ENCODE assay signal across 2 cellular contexts in the genomic region with DNA sequence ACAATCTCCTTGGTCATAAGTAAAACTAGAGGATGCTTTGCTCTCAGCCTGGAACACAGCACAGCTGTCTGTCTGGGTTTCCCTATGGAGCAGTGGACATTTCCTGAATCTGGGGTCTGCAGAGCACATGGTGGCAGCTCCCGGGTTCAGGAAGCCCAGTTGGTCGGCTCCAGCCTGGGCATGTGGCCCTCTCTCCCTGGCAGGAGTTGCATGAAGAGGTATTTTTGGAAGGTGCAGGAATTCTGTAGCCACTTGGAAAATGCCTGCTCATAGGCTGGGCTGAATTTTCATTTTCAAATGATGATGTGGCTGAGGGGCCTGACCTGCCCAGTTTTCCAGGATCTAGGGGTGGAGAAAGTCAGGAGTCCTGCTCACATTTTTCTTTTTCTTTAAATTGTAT.
TF ChIP-seq lines count a peak whose summit lies in the region.

No MANE protein-coding gene starts in this region.

TF ChIP-seq in SK-N-SH treated with all-trans-retinoic acid at 6 μM for 48 hours, 23 proteins besides CTCF, POLR2A, EP300 and RAD21:
- TF ChIP-seq PATZ1 (CRISPR knock-in tag; IDR thresholded peaks at IDR 0.05; ENCODE audit: borderline replicate concordance): no peak
- TF ChIP-seq TOX (CRISPR knock-in tag; IDR thresholded peaks at IDR 0.05; ENCODE audit: borderline replicate concordance): no peak
- TF ChIP-seq OSR1 (CRISPR knock-in tag; IDR thresholded peaks at IDR 0.05): no peak
- no peak for TF ChIP-seq GLIS3 (CRISPR knock-in tag; IDR thresholded peaks at IDR 0.05)
- no peak for TF ChIP-seq TCF4 (CRISPR knock-in tag; IDR thresholded peaks at IDR 0.05; ENCODE audit: borderline replicate concordance)
- no peak for TF ChIP-seq ARNTL (CRISPR knock-in tag; IDR thresholded peaks at IDR 0.05; ENCODE audit: borderline replicate concordance, low read depth)

TF ChIP-seq in HepG2, 621 proteins besides CTCF, POLR2A, EP300 and RAD21 (continued from another document):
- TF ChIP-seq ZNF281 (CRISPR knock-in tag; IDR thresholded peaks at IDR 0.05; ENCODE audit: borderline replicate concordance): no peak
